Comparison of ENCODE assay signal across 10 cellular contexts in the genomic region with DNA sequence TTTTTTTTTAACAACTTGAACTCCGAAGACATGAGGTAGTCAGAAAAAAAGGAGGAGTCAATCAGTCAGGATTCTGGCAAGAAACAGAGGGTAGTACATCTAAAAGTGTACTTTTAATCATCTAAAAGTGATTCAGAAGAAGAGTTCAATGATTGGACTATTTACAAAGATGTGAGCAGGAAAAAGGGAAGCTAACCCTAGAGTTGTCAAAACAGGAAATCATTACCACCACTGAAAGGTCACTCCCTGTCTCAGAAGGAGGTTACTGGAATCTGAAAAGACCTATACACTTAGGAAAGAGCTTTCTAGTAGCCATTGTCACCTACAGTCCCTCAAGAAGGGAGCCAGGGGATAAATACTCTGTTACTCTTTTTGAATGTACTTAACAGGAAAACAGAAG. TPM values are rescaled to one million over a fixed set of nuclear protein-coding genes. Genes with fewer than 3 reads are reported as not detected.
DNase-seq lines count a peak whose midpoint lies in the region; ATAC-seq and TF ChIP-seq lines count a peak whose summit lies in the region.
"Had no signal": no experiment of that assay in that cellular context is flagged by ENCODE, and none has a peak within 500 bp of the region (broad histone marks: within the 10 kb centered on the region; RNA-seq: fewer than 3 reads in every experiment).

No MANE protein-coding gene starts in this region.

- TF ChIP-seq CTCF in PC-9 (conservative IDR thresholded peaks at IDR 0.05), result no peak

- intact Hi-C loops in PC-9 (cut with micrococcal nuclease; ENCODE audit: unreplicated experiment) (no loop called here), left colon (cut with DNase I, micrococcal nuclease) (no loop called here), cardiac septum (cut with DNase I) (no loop called here)
- intact Hi-C loops in naive thymus-derived CD4-positive, alpha-beta T cell (cut with micrococcal nuclease), result loop anchor here in 1 of 2 donors (5.0 kb wide), 1 partner anchor 754 kb away; the partner anchor contains the start of gene SDHAF4

- no peaks in the 10 kb centered on the region for H3K9me2 ChIP-seq in PC-9 (ENCODE audit: insufficient read depth)

- H3K9me3 Mint-ChIP-seq in naive thymus-derived CD4-positive, alpha-beta T cell, result peaks cover 0 to 11% (median 0%) of the 10 kb centered on the region in 11 donors

- H3K9me3 ChIP-seq in PC-9 (ENCODE audit: insufficient read depth, low read depth), result 0 out of 2 replicates have a peak, but pooled peaks cover 2% of the 10 kb centered on the region
- H3K9me3 ChIP-seq in naive thymus-derived CD4-positive, alpha-beta T cell (ENCODE audit: control insufficient read depth in 2 of 3, low read length in 3 of 3), result no peaks in the 10 kb centered on the region
- H3K9me3 ChIP-seq: esophagus muscularis mucosa had no signal

- POLR2A ChIA-PET in PC-9 (lab: Charles Lee; ENCODE audit: unreplicated experiment), result no interaction called here
- POLR2A ChIA-PET in naive thymus-derived CD4-positive, alpha-beta T cell (lab: Charles Lee), result interaction anchor here (2.0 to 6.2 kb wide), 2 partner anchors 10 to 15 kb away, joined by 12 to 76 read pairs; partner anchors contain the start of gene LMBRD1

- H4K20me1 ChIP-seq in PC-9 (ENCODE audit: insufficient read depth), result no peaks in the 10 kb centered on the region

- H3K4me3 Mint-ChIP-seq in naive thymus-derived CD4-positive, alpha-beta T cell, result peak overlapping the region; percentile 25 to 74 (median 62)

- no peaks in the 10 kb centered on the region for H3K36me3 ChIP-seq in PC-9 (ENCODE audit: low read depth)
- H3K36me3 ChIP-seq in naive thymus-derived CD4-positive, alpha-beta T cell (ENCODE audit: control insufficient read depth in 2 of 3, insufficient read depth in 3 of 3, low read length in 3 of 3), result no peaks in the 10 kb centered on the region
- H3K36me3 ChIP-seq: esophagus muscularis mucosa had no signal

- no peak overlapping the region for H3K4me3 ChIP-seq in PC-9
- H3K4me3 ChIP-seq in naive thymus-derived CD4-positive, alpha-beta T cell (ENCODE audit: low read length), result peak overlapping the region; percentile 14
- H3K4me3 ChIP-seq: esophagus muscularis mucosa had no signal

- no peaks in the 10 kb centered on the region for H3F3A ChIP-seq in PC-9 (ENCODE audit: insufficient read depth, low read depth)

- no TSS peak for BruUV-seq in PC-9 (replicated peaks; lab: Mats Ljungman, UMichigan)

- no peaks in the 10 kb centered on the region for H3K79me2 ChIP-seq in PC-9 (ENCODE audit: low read depth)

- CTCF ChIA-PET in PC-9 (lab: Charles Lee), result no interaction called here
- CTCF ChIA-PET in naive thymus-derived CD4-positive, alpha-beta T cell (lab: Charles Lee), result interaction anchor here (1.3 to 2.8 kb wide), 3 partner anchors 16 to 61 kb away, joined by 3 to 13 read pairs (median 8); partner anchors contain the start of gene LMBRD1

- no peak overlapping the region for H3K27ac ChIP-seq in PC-9
- H3K27ac ChIP-seq in naive thymus-derived CD4-positive, alpha-beta T cell (ENCODE audit: low read depth, low read length), result peak overlapping the region; percentile 65
- H3K27ac ChIP-seq: esophagus muscularis mucosa had no signal

- no peaks in the 10 kb centered on the region for H3K27me3 ChIP-seq in PC-9 (ENCODE audit: insufficient read depth, low read depth)
- no peaks in the 10 kb centered on the region for H3K27me3 ChIP-seq in naive thymus-derived CD4-positive, alpha-beta T cell (ENCODE audit: control insufficient read depth in 2 of 2, insufficient read depth in 2 of 2, low read length in 2 of 2)
- H3K27me3 ChIP-seq: esophagus muscularis mucosa had no signal

- H3K27ac Mint-ChIP-seq in naive thymus-derived CD4-positive, alpha-beta T cell, result peak overlapping the region; percentile 71 to 98 (median 87)

- H3K36me3 Mint-ChIP-seq in naive thymus-derived CD4-positive, alpha-beta T cell, result peaks cover 0 to 28% (median 0%) of the 10 kb centered on the region in 5 donors

- H2AFZ ChIP-seq in PC-9, result peak overlapping the region; percentile 36

- no peaks in the 10 kb centered on the region for H3K27me3 Mint-ChIP-seq in naive thymus-derived CD4-positive, alpha-beta T cell

- H3K4me1 Mint-ChIP-seq in naive thymus-derived CD4-positive, alpha-beta T cell, result peaks cover 35 to 71% (median 59%) of the 10 kb centered on the region in 7 donors

- H3K4me2 ChIP-seq in PC-9, result peak overlapping the region; percentile 22; the same call in 1 of the 2 replicates

- peaks cover 21% of the 10 kb centered on the region for H3K4me1 ChIP-seq in PC-9 (replicated peaks; ENCODE audit: insufficient read depth)
- peaks cover 26 to 49% of the 10 kb centered on the region in 2 donors for H3K4me1 ChIP-seq in naive thymus-derived CD4-positive, alpha-beta T cell (ENCODE audit: control insufficient read depth in 2 of 2, insufficient read depth in 2 of 2, low read length in 2 of 2)
- H3K4me1 ChIP-seq: esophagus muscularis mucosa had no signal

- no peak for DNase-seq in PC-9
- peak in 1 of 9 donors; percentile 15 for DNase-seq in naive thymus-derived CD4-positive, alpha-beta T cell
- no peak for DNase-seq in islet precursor cell
- no peak for DNase-seq in left colon
- DNase-seq in cardiac septum (ENCODE audit: low spot score), result no peak
- no peak for DNase-seq in GOT3 (lab: John Stamatoyannopoulos, UW)

- peak; percentile 43 for ATAC-seq in GM18870 (IDR thresholded peaks at IDR 0.05; ENCODE audit: unreplicated experiment)
- peak; percentile 41 for ATAC-seq in HG02798 (IDR thresholded peaks at IDR 0.05; ENCODE audit: poor library complexity, unreplicated experiment)
- ATAC-seq in naive thymus-derived CD4-positive, alpha-beta T cell, result peak; percentile 79
- ATAC-seq in left colon, result no peak

RNA-seq across cellular contexts. Expression of gene LMBRD1, which starts 16.7 kb away (rescaled TPM):
- total RNA-seq in PC-9 (2021), result 24.6 and 25.2 TPM in 2 replicates
- total RNA-seq in naive thymus-derived CD4-positive, alpha-beta T cell, result 10 to 100 TPM; 27.4 to 49.1 (median 41.7) TPM
- polyA plus RNA-seq in naive thymus-derived CD4-positive, alpha-beta T cell, result 10 to 100 TPM; 44.7 to 45.5 TPM
- 10 to 100 TPM; 56.9 to 85.1 TPM for total RNA-seq in left colon
- 37.0 TPM for total RNA-seq in cardiac septum

RNA-seq across cellular contexts. Expression of gene COL19A1, which starts 52.8 kb away (rescaled TPM):
- total RNA-seq in PC-9 (2021) (not detected in 2 replicates), left colon (1 to 10 TPM in 1 of 2 donors, not detected in 1; 1.1 TPM), cardiac septum (3.3 TPM)
- total RNA-seq in naive thymus-derived CD4-positive, alpha-beta T cell, result 1 to 10 TPM in 1 of 5 experiments, under 1 TPM in 3, not detected in 1; 0.05 to 1.3 (median 0.36) TPM
- under 1 TPM in 1 of 2 donors, not detected in 1; 0.02 TPM for polyA plus RNA-seq in naive thymus-derived CD4-positive, alpha-beta T cell
- total RNA-seq: T-helper 1 cell treated with Interleukin-12 subunit alpha and Interleukin-12 subunit beta and Interleukin-4 antibody, amounts not matched to agents 30 ng/mL and 1 ng/mL, for 36 hours had no signal
